ENCODE assay signal across 9 cellular contexts in the genomic region with DNA sequence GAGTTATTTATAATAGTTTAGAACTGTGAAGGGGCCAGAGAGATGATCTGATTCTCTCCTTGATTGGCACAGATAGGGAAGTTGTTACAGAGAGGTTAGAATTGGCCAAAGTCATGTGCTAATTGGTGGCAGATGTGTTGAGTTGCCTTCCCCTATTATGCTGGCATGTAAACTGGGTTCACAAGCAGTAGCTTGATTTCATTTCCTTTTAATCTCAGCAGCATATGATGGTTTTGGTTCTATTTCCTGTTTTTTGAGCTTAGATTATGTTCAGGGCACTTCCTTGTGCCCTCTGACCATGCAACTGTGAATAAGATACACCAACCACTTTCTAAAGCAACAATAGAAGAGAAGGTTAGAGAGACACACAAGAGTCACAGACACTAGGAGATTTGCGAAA. TPM values are rescaled to one million over a fixed set of nuclear protein-coding genes. Genes with fewer than 3 reads are reported as not detected.
A peak's percentile ranks its signal among the peaks of the same experiment; 100 is the strongest.
DNase-seq lines count a peak whose midpoint lies in the region; ATAC-seq and TF ChIP-seq lines count a peak whose summit lies in the region.
"Had no signal": no experiment of that assay in that cellular context is flagged by ENCODE, and none has a peak within 500 bp of the region (broad histone marks: within the 10 kb centered on the region; RNA-seq: fewer than 3 reads in every experiment).

No MANE protein-coding gene starts in this region.

- H3K27ac ChIP-seq in heart left ventricle = peak overlapping the region in 1 of 12 donors; percentile 88
- H3K27ac ChIP-seq in effector memory CD4-positive, alpha-beta T cell (ENCODE audit: insufficient read depth, low read length, poor library complexity, severe bottlenecking) = no peak overlapping the region

- 89 to 100% (median 93%) methylated on average over 1 of the region's 1 CpG for WGBS in heart left ventricle, 4 donors

- ATAC-seq in GM21529 (IDR thresholded peaks at IDR 0.05; ENCODE audit: unreplicated experiment) (peak; percentile 85), HG03565 (IDR thresholded peaks at IDR 0.05; ENCODE audit: unreplicated experiment) (peak; percentile 72), heart left ventricle (peak; percentile 47 to 77 (median 62))

- intact Hi-C loops in heart left ventricle (cut with DNase I) = loop anchor here in 1 of 10 donors (10.0 kb wide), 1 partner anchor 99 kb away; no protein-coding TSS in a partner anchor

- no peaks in the 10 kb centered on the region for H3K27me3 ChIP-seq in heart left ventricle
- H3K27me3 ChIP-seq in effector memory CD4-positive, alpha-beta T cell (replicated peaks; ENCODE audit: control insufficient read depth, insufficient read depth, low read length, poor library complexity, severe bottlenecking) = no peaks in the 10 kb centered on the region

- no peak overlapping the region for H3K4me3 ChIP-seq in heart left ventricle
- no peak overlapping the region for H3K4me3 ChIP-seq in effector memory CD4-positive, alpha-beta T cell (ENCODE audit: insufficient read depth, low read depth, low read length, poor library complexity, severe bottlenecking)

- no peak for TF ChIP-seq CTCF in heart left ventricle (IDR thresholded peaks at IDR 0.05)

- no peaks in the 10 kb centered on the region for H3K9me3 ChIP-seq in heart left ventricle
- H3K9me3 ChIP-seq in effector memory CD4-positive, alpha-beta T cell (ENCODE audit: control insufficient read depth, low read length) = no peaks in the 10 kb centered on the region

- H3K36me3 ChIP-seq in heart left ventricle = peaks cover 0 to 77% (median 53%) of the 10 kb centered on the region in 9 donors
- peaks cover 15% of the 10 kb centered on the region for H3K36me3 ChIP-seq in effector memory CD4-positive, alpha-beta T cell (ENCODE audit: control insufficient read depth, insufficient read depth, low read length)

- no peak for TF ChIP-seq POLR2A in heart left ventricle (IDR thresholded peaks at IDR 0.05)

- peaks cover 0 to 33% (median 0%) of the 10 kb centered on the region in 12 donors for H3K4me1 ChIP-seq in heart left ventricle
- H3K4me1 ChIP-seq in effector memory CD4-positive, alpha-beta T cell (ENCODE audit: control insufficient read depth, insufficient read depth, low read length, poor library complexity, severe bottlenecking) = peaks cover 11% of the 10 kb centered on the region

- DNase-seq in GF-D8 (lab: John Stamatoyannopoulos, UW) (peak; percentile 56), heart left ventricle (no peak), HUDEP-2 (lab: John Stamatoyannopoulos, UW; ENCODE audit: unreplicated experiment in 76 of 76) (no peak), NCI-H2081 (lab: John Stamatoyannopoulos, UW) (no peak), EL (no peak)
- DNase-seq in effector memory CD4-positive, alpha-beta T cell = no peak
- DNase-seq: DMS 273 treated with DMSO at 0.1 percent for 48 hours had no signal

RNA-seq across cellular contexts. Expression of gene HPS3, which starts 16.5 kb away (rescaled TPM):
- 10 to 100 TPM in 2 of 9 donors, 1 to 10 TPM in 7; 4.4 to 15.6 (median 6.3) TPM for total RNA-seq in heart left ventricle
- 1 to 10 TPM; 3.0 to 5.4 TPM for polyA plus RNA-seq in heart left ventricle

RNA-seq across cellular contexts. Expression of gene HLTF, which starts 59.6 kb away (rescaled TPM):
- 10 to 100 TPM; 12.3 to 39.4 (median 22.0) TPM for total RNA-seq in heart left ventricle
- polyA plus RNA-seq in heart left ventricle = 1 to 10 TPM; 4.0 to 9.1 TPM
